ENCODE assay signal across 1 cellular context in genomic region chr7:16918288-16918895, GRCh38.
TF ChIP-seq lines count a peak whose summit lies in the region.

No MANE protein-coding gene starts in this region.

TF ChIP-seq in H1, 55 proteins besides CTCF, POLR2A, EP300 and RAD21:
- no peak for TF ChIP-seq CHD2 (IDR thresholded peaks at IDR 0.05; ENCODE audit: low read length)
- TF ChIP-seq POLR2AphosphoS5 (IDR thresholded peaks at IDR 0.05; ENCODE audit: low read depth, low read length) = no peak
- no peak for TF ChIP-seq TCF12 (IDR thresholded peaks at IDR 0.05; ENCODE audit: low read depth, low read length)
- TF ChIP-seq, protein P1, sequence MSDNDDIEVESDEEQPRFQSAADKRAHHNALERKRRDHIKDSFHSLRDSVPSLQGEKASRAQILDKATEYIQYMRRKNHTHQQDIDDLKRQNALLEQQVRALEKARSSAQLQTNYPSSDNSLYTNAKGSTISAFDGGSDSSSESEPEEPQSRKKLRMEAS (IDR thresholded peaks at IDR 0.05) = no peak
- no peak for TF ChIP-seq KDM4A (IDR thresholded peaks at IDR 0.05; ENCODE audit: low read depth, low read length, severe bottlenecking)
- TF ChIP-seq SIN3A (conservative IDR thresholded peaks at IDR 0.05 in 1 of 2, IDR thresholded peaks at IDR 0.05 in 1 of 2; ENCODE audit: low read depth in 1 of 2, low read length in 2 of 2) = no peak
- TF ChIP-seq BCL11A (IDR thresholded peaks at IDR 0.05; ENCODE audit: low read depth in 2 of 2, low read length in 2 of 2) = no peak
- TF ChIP-seq NRF1 (IDR thresholded peaks at IDR 0.05; ENCODE audit: low read depth, low read length) = no peak
- no peak for TF ChIP-seq SRF (IDR thresholded peaks at IDR 0.05; ENCODE audit: low read depth, low read length)
- no peak for TF ChIP-seq RNF2 (IDR thresholded peaks at IDR 0.05; ENCODE audit: borderline replicate concordance, low read depth, low read length, missing control alignments, poor library complexity, severe bottlenecking)
- TF ChIP-seq EGR1 (IDR thresholded peaks at IDR 0.05; ENCODE audit: borderline replicate concordance, low read depth, low read length) = no peak
- TF ChIP-seq JUN (IDR thresholded peaks at IDR 0.05; ENCODE audit: low read depth, low read length) = no peak
- no peak for TF ChIP-seq CTBP2 (IDR thresholded peaks at IDR 0.05; ENCODE audit: borderline replicate concordance, insufficient read depth, insufficient read length, low read length)
